ENCODE assay signal across 8 cellular contexts in genomic region chr17:42798011-42798382, GRCh38. TPM values are rescaled to one million over a fixed set of nuclear protein-coding genes. Genes with fewer than 3 reads are reported as not detected.
DNase-seq lines count a peak whose midpoint lies in the region; ATAC-seq and TF ChIP-seq lines count a peak whose summit lies in the region.

No MANE protein-coding gene starts in this region.

- H3K79me2 ChIP-seq in hepatocyte, result peaks cover 18% of the 10 kb centered on the region

- H2AFZ ChIP-seq in hepatocyte, result peak overlapping the region; percentile 17

- peak overlapping the region; percentile 89 for H3K27ac ChIP-seq in hepatocyte

- H3K36me3 ChIP-seq in H7 (replicated peaks; ENCODE audit: control insufficient read depth, insufficient read depth, low read length), result no peaks in the 10 kb centered on the region; the same call in 1 of the 2 replicates
- H3K36me3 ChIP-seq in hepatocyte (replicated peaks; ENCODE audit: insufficient read depth, low read depth), result no peaks in the 10 kb centered on the region
- peaks cover 6% of the 10 kb centered on the region for H3K36me3 ChIP-seq in skeletal muscle satellite cell (ENCODE audit: insufficient read depth, low read length)

- H3K4me1 ChIP-seq in hepatocyte (ENCODE audit: insufficient read depth) (peaks cover 14% of the 10 kb centered on the region), skeletal muscle satellite cell (ENCODE audit: control insufficient read depth, insufficient read depth, low read length) (peaks cover 13% of the 10 kb centered on the region)

- no peaks in the 10 kb centered on the region for H3K9me3 ChIP-seq in hepatocyte (ENCODE audit: low read depth)
- H3K9me3 ChIP-seq in skeletal muscle satellite cell (replicated peaks; ENCODE audit: low read length), result no peaks in the 10 kb centered on the region

- H3K9me2 ChIP-seq in hepatocyte (replicated peaks; ENCODE audit: insufficient read depth), result no peaks in the 10 kb centered on the region

- H3K4me3 ChIP-seq in H7 (ENCODE audit: insufficient read depth, low read depth, low read length) (peak overlapping the region; percentile 96), WI38 (ENCODE audit: low read depth, low read length) (peak overlapping the region; percentile 90), hepatocyte (peak overlapping the region; percentile 45), skeletal muscle satellite cell (ENCODE audit: low read length) (peak overlapping the region; percentile 93)

- WGBS in hepatocyte (ENCODE audit: low lambda C conversion rate, missing lambda C conversion rate), result 38% methylated on average over 10 of the region's 10 CpGs

- peak overlapping the region; percentile 89 for H3K9ac ChIP-seq in skeletal muscle satellite cell (ENCODE audit: low read depth, low read length)

- H3K4me2 ChIP-seq in hepatocyte, result peak overlapping the region; percentile 90
- peak overlapping the region; percentile 82 for H3K4me2 ChIP-seq in skeletal muscle satellite cell (ENCODE audit: low read length)

- no peak for ATAC-seq in GM19328 (IDR thresholded peaks at IDR 0.05; ENCODE audit: unreplicated experiment)
- ATAC-seq in HG02884 (IDR thresholded peaks at IDR 0.05; ENCODE audit: unreplicated experiment), result no peak

- no peaks in the 10 kb centered on the region for H4K20me1 ChIP-seq in hepatocyte (ENCODE audit: insufficient read depth, poor library complexity, severe bottlenecking)

- DNase-seq in H7, result no peak
- no peak for DNase-seq in hepatocyte (ENCODE audit: low spot score)
- no peak for DNase-seq in NCI-H1436 (lab: John Stamatoyannopoulos, UW)
- DNase-seq in T-helper 9 cell, result no peak

- H3K27me3 ChIP-seq in H7 (ENCODE audit: control insufficient read depth, insufficient read depth, low read length) (peaks cover 3% of the 10 kb centered on the region), hepatocyte (no peaks in the 10 kb centered on the region), skeletal muscle satellite cell (ENCODE audit: control insufficient read depth, insufficient read depth, low read length) (no peaks in the 10 kb centered on the region)

- TF ChIP-seq CTCF in WI38 (IDR thresholded peaks at IDR 0.05; ENCODE audit: low read depth, low read length) (no peak), hepatocyte (IDR thresholded peaks at IDR 0.05; ENCODE audit: poor library complexity) (no peak)

RNA-seq across cellular contexts. Expression of gene COA3, which starts 0.5 kb away (rescaled TPM):
- 75.9 and 89.7 TPM in 2 replicates for total RNA-seq in H7 (2014; rRNA removed; shearing (Covaris generic))
- 117 and 133 TPM in 2 replicates for total RNA-seq in hepatocyte
- 219 and 252 TPM in 2 replicates for polyA plus RNA-seq in hepatocyte
- total RNA-seq in skeletal muscle satellite cell (2012; rRNA removed), result 53.2 and 55.9 TPM in 2 replicates

RNA-seq across cellular contexts. Expression of gene CNTD1, which starts 0.7 kb away (rescaled TPM):
- total RNA-seq in H7 (2014; rRNA removed; shearing (Covaris generic)), result 0.17 TPM in 1 of 2 replicates, not detected in the other
- 0.08 and 1.2 TPM in 2 replicates for total RNA-seq in hepatocyte
- polyA plus RNA-seq in hepatocyte, result 1.5 and 2.4 TPM in 2 replicates
- under 0.01 TPM in 1 of 2 replicates, not detected in the other for total RNA-seq in skeletal muscle satellite cell (2012; rRNA removed)

RNA-seq across cellular contexts. Expression of gene WNK4, which starts 17.6 kb away (rescaled TPM):
- total RNA-seq in H7 (2014; rRNA removed; shearing (Covaris generic)), result 0.24 and 0.44 TPM in 2 replicates
- total RNA-seq in hepatocyte, result 1.0 and 1.5 TPM in 2 replicates
- polyA plus RNA-seq in hepatocyte, result 1.7 and 2.2 TPM in 2 replicates
- total RNA-seq in skeletal muscle satellite cell (2012; rRNA removed), result 0.76 and 2.0 TPM in 2 replicates

RNA-seq across cellular contexts. Expression of gene VPS25, which starts 24.7 kb away (rescaled TPM):
- 146 and 152 TPM in 2 replicates for total RNA-seq in H7 (2014; rRNA removed; shearing (Covaris generic))
- total RNA-seq in hepatocyte, result 89.9 and 107 TPM in 2 replicates
- 121 and 125 TPM in 2 replicates for polyA plus RNA-seq in hepatocyte
- total RNA-seq in skeletal muscle satellite cell (2012; rRNA removed), result 73.3 and 78.2 TPM in 2 replicates

RNA-seq across cellular contexts. Expression of gene BECN1, which starts 26.1 kb away (rescaled TPM):
- 52.4 and 55.6 TPM in 2 replicates for total RNA-seq in H7 (2014; rRNA removed; shearing (Covaris generic))
- 68.7 and 73.4 TPM in 2 replicates for total RNA-seq in hepatocyte
- polyA plus RNA-seq in hepatocyte, result 70.4 and 75.2 TPM in 2 replicates
- total RNA-seq in skeletal muscle satellite cell (2012; rRNA removed), result 59.8 and 86.9 TPM in 2 replicates

Comparison
In these comparisons a context has a peak if more than half of its experiments do, and no peak if none do; other contexts are left out.
1. H3K4me3 ChIP-seq: peak in every context shown above with its lines; median percentile 96 in H7; 93 in skeletal muscle satellite cell; 90 in WI38; 45 in hepatocyte.